Comparison of ENCODE assay signal across 16 cellular contexts in the genomic region with DNA sequence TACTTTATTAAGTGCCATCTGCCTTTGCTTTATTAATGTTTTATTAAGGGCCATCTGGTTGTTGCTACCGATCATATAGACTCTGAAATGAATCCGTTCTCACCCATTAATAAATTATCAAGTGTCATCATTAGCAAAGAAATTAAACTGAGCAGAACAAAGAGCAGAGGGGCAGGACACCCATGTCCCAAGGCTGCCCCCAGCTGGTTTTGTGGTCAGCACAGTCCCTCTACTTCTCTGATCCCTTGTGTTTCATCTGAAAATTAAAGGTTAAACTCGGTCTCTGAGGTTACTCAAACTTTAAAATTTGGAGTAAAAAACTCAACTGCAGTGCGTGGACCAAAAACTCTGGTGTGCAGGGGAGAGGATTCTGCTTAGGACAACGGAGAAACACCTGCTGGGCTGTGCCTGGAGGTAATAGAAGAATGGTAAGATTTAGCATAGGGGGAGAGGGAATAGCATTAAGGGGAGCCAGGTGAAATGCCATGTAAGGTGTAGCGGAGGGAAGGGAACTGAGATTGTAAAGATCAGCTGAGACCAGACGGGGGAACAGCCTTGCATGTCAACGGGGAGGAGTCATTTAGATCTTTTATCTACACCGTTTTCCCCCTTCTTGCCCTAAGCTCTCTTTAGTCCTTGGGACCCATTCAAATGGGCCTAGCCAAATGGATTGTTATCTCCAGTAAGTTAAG. TPM values are rescaled to one million over a fixed set of nuclear protein-coding genes. Genes with fewer than 3 reads are reported as not detected.
DNase-seq lines count a peak whose midpoint lies in the region; ATAC-seq and TF ChIP-seq lines count a peak whose summit lies in the region.
"Had no signal": no experiment of that assay in that cellular context is flagged by ENCODE, and none has a peak within 500 bp of the region (broad histone marks: within the 10 kb centered on the region; RNA-seq: fewer than 3 reads in every experiment).

No MANE protein-coding gene starts in this region.

- DNase-seq in HCT116 (ENCODE audit: low read depth, low spot score) (no peak), foreskin keratinocyte (no peak), DMS53 treated with DMSO at 0.1 percent for 48 hours (lab: John Stamatoyannopoulos, UW; ENCODE audit: unreplicated experiment) (no peak)
- DNase-seq: activated CD4-positive, alpha-beta T cell treated with anti-CD3 and anti-CD28 coated beads for 36 hours; COR-L47; heart left ventricle; KG1; NCI-H526 treated with DMSO at 0.1 percent for 48 hours; nephron progenitor cell; Right ventricle myocardium superior; stimulated activated CD4-positive, alpha-beta T cell treated with anti-CD3 and anti-CD28 coated beads, Interleukin-1b, Interleukin-23, amount 100 ng/mL, for 48 hours had no signal

- peak; percentile 35; the same call in 1 of the 2 replicates for TF ChIP-seq RAD21 in HCT116 (IDR thresholded peaks at IDR 0.05; ENCODE audit: low read depth)

- BruUV-seq in HCT116 (replicated peaks; lab: Mats Ljungman, UMichigan) = no TSS peak

- H3K4me3 ChIP-seq in HCT116 (replicated peaks in 1 of 2; ENCODE audit: low read depth in 1 of 2, low read length in 2 of 2) = no peak overlapping the region
- H3K4me3 ChIP-seq: heart left ventricle had no signal

- H3K79me2 ChIP-seq in HCT116 (ENCODE audit: insufficient read depth, low read length) = no peaks in the 10 kb centered on the region

- H4K20me1 ChIP-seq in HCT116 (ENCODE audit: insufficient read depth) = no peaks in the 10 kb centered on the region

- intact Hi-C loops in HCT116 (cut with micrococcal nuclease) = no loop called here

- CTCF ChIA-PET in HCT116 (lab: Charles Lee) = no interaction called here

- H3K9ac ChIP-seq in HCT116 (ENCODE audit: low read length) = no peak overlapping the region

- H3K27ac ChIP-seq in C4-2B (no peak overlapping the region), HCT116 (ENCODE audit: low read depth, low read length) (no peak overlapping the region), foreskin keratinocyte (no peak overlapping the region)
- H3K27ac ChIP-seq: heart left ventricle had no signal

- RAD21 ChIA-PET in HCT116 (lab: Charles Lee; ENCODE audit: low non-redundant PET in 1 of 2, low total read pairs in 2 of 2, uncharacterized antibody in 2 of 2, unreplicated experiment in 2 of 2) = no interaction called here

- H3K9me3 ChIP-seq in HCT116 (ENCODE audit: control insufficient read depth in 1 of 2, insufficient read depth in 1 of 2, low read depth in 1 of 2, low read length in 2 of 2) = no peaks in the 10 kb centered on the region

- no peak for TF ChIP-seq POLR2A in HCT116 (IDR thresholded peaks at IDR 0.05; ENCODE audit: borderline replicate concordance, extremely low read depth, insufficient read depth, insufficient read length)

- POLR2A ChIA-PET in HCT116 (lab: Charles Lee) = no interaction called here

- H3K9me2 ChIP-seq in HCT116 (ENCODE audit: insufficient read depth) = no peaks in the 10 kb centered on the region

- H2AFZ ChIP-seq in HCT116 (ENCODE audit: low read depth, low read length, poor library complexity, severe bottlenecking) = no peak overlapping the region

- no peaks in the 10 kb centered on the region for H3K27me3 ChIP-seq in HCT116 (ENCODE audit: insufficient read depth, low read length)
- no peaks in the 10 kb centered on the region for H3K27me3 ChIP-seq in foreskin keratinocyte
- H3K27me3 ChIP-seq: heart left ventricle had no signal

- TF ChIP-seq CTCF in C4-2B (conservative IDR thresholded peaks at IDR 0.05) = peak; percentile 9; the same call in 1 of the 2 replicates
- no peak for TF ChIP-seq CTCF in HCT116 (IDR thresholded peaks at IDR 0.05 in 2 of 3, conservative IDR thresholded peaks at IDR 0.05 in 1 of 3; ENCODE audit: borderline replicate concordance in 1 of 3, insufficient read depth in 1 of 3, low read depth in 2 of 3, low read length in 2 of 3)
- TF ChIP-seq CTCF in foreskin keratinocyte (conservative IDR thresholded peaks at IDR 0.05) = peak; percentile 51

- no peak for ATAC-seq in HCT116
- ATAC-seq in SK-N-SH treated with all-trans-retinoic acid at 6 μM for 48 hours = peak; percentile 57
- ATAC-seq in foreskin keratinocyte = no peak
- ATAC-seq in HG03520 (IDR thresholded peaks at IDR 0.05; ENCODE audit: unreplicated experiment) = no peak
- ATAC-seq in GM21381 (IDR thresholded peaks at IDR 0.05; ENCODE audit: unreplicated experiment) = no peak
- ATAC-seq: activated CD4-positive, alpha-beta T cell treated with anti-CD3 and anti-CD28 coated beads for 36 hours; heart left ventricle; stimulated activated memory B cell treated with anti-CD40 and anti-IgM and Interleukin-4, amounts not matched to agents 10 μg/mL and 1 μg/mL and 100 μg/mL, for 72 hours had no signal

- H3K4me2 ChIP-seq in HCT116 (ENCODE audit: low read length) = no peak overlapping the region

- no peaks in the 10 kb centered on the region for H3K4me1 ChIP-seq in HCT116 (ENCODE audit: control insufficient read depth in 1 of 2, insufficient read depth in 2 of 2, low read length in 2 of 2)
- no peaks in the 10 kb centered on the region for H3K4me1 ChIP-seq in foreskin keratinocyte

- no peaks in the 10 kb centered on the region for H3K36me3 ChIP-seq in HCT116 (ENCODE audit: control insufficient read depth in 1 of 2, insufficient read depth in 2 of 2, low read length in 2 of 2)
- H3K36me3 ChIP-seq: heart left ventricle had no signal

TF ChIP-seq in HCT116, 20 proteins besides CTCF, POLR2A, EP300 and RAD21:
- TF ChIP-seq ZBTB33 (IDR thresholded peaks at IDR 0.05; ENCODE audit: extremely low read depth, insufficient replicate concordance, low read length) (no peak), SP1 (IDR thresholded peaks at IDR 0.05; ENCODE audit: low read depth) (no peak), EZH2 (IDR thresholded peaks at IDR 0.05) (no peak), FOSL1 (IDR thresholded peaks at IDR 0.05; ENCODE audit: low read depth) (no peak), ZFX (IDR thresholded peaks at IDR 0.05) (no peak), JUND (IDR thresholded peaks at IDR 0.05) (no peak), ZNF274 (IDR thresholded peaks at IDR 0.05; ENCODE audit: low read depth, low read length) (no peak), EGR1 (IDR thresholded peaks at IDR 0.05; ENCODE audit: low read depth) (no peak), CBX3 (IDR thresholded peaks at IDR 0.05; ENCODE audit: low read depth) (no peak), SRF (IDR thresholded peaks at IDR 0.05; ENCODE audit: low read depth) (no peak)
- TF ChIP-seq, protein P1, sequence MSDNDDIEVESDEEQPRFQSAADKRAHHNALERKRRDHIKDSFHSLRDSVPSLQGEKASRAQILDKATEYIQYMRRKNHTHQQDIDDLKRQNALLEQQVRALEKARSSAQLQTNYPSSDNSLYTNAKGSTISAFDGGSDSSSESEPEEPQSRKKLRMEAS (IDR thresholded peaks at IDR 0.05) = no peak

TF ChIP-seq in SK-N-SH treated with all-trans-retinoic acid at 6 μM for 48 hours, 23 proteins besides CTCF, POLR2A, EP300 and RAD21:
- peak; percentile 50; the same call in 1 of the 2 replicates for TF ChIP-seq TCF4 (CRISPR knock-in tag; IDR thresholded peaks at IDR 0.05; ENCODE audit: borderline replicate concordance)
- TF ChIP-seq ZNF565 (CRISPR knock-in tag; conservative IDR thresholded peaks at IDR 0.05; ENCODE audit: low read depth) = no peak

RNA-seq across cellular contexts. Expression of gene GSDME, which starts 10.8 kb away (rescaled TPM):
- 7.6 TPM for total RNA-seq in HCT116 (2021; ENCODE audit: unreplicated experiment)
- 8.5 and 9.3 TPM in 2 replicates for polyA plus RNA-seq in HCT116 (2012)
- total RNA-seq in foreskin keratinocyte = 57.0 and 68.5 TPM in 2 replicates
- 53.2 and 64.3 TPM in 2 replicates for polyA plus RNA-seq in foreskin keratinocyte

Comparison
In these comparisons a context has a peak if more than half of its experiments do, and no peak if none do; other contexts are left out.
1. CTCF ChIP-seq: peak in C4-2B (single experiment) and foreskin keratinocyte (single experiment); none in HCT116 (0 of 3).